In the genomic region with DNA sequence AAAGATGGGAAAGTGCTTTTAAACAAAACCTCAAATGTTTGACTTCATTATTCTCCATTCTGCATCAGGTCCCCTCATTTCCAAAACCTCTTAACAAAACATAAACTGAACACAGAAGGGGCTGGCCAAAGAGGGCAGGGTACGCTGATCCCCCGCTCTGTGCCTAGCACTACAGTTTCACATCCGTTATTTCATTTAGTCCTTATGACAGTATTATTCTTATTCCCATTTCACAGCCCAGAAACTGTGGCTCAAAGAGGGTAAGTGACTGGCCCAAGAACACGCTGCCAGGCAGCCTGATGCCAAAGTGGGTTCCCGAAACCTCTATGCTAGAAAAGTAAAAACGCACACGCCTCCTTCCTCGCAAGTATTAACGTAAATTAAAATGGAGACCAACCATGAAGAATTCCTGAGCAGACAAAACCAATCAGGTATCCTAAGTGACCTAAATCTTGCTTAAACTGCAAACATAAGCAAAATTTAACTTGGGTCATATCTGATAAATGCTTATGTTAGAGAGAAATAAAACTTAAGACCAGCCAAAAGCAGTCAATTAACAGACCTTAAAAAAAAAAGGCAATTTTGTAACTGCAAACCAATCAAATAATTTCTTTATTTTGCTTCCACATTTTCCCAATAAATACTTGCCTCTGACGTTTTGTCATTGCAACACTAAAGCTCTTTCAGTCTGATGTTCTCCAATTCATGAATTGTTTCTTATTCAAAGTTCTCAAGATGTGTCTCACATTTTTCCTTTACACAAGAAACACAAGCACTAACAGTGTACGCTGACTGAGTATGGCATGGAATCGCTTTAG, we compare ENCODE assay signal across 9 cellular contexts. TPM values are rescaled to one million over a fixed set of nuclear protein-coding genes. Genes with fewer than 3 reads are reported as not detected.
A peak's percentile ranks its signal among the peaks of the same experiment; 100 is the strongest.
DNase-seq lines count a peak whose midpoint lies in the region; ATAC-seq, FAIRE-seq and TF ChIP-seq lines count a peak whose summit lies in the region.
"Had no signal": no experiment of that assay in that cellular context is flagged by ENCODE, and none has a peak within 500 bp of the region (broad histone marks: within the 10 kb centered on the region; RNA-seq: fewer than 3 reads in every experiment).

No MANE protein-coding gene starts in this region.

- no peak for ATAC-seq in GM21367 (IDR thresholded peaks at IDR 0.05; ENCODE audit: unreplicated experiment)

- H3K4me1 ChIP-seq in SJSA1 (replicated peaks) = peaks cover 11% of the 10 kb centered on the region

- no peak overlapping the region for H3K27ac ChIP-seq in SJSA1

- peak overlapping the region; percentile 65 for H3K4me3 ChIP-seq in GM12875 (ENCODE audit: low read depth, low read length)
- peak overlapping the region; percentile 50 for H3K4me3 ChIP-seq in SJSA1

- no peak for FAIRE-seq in HTR-8/SVneo (lab: Jason Lieb, UNC)

- H3K36me3 ChIP-seq in SJSA1 = no peaks in the 10 kb centered on the region

- no peaks in the 10 kb centered on the region for H3K9me3 ChIP-seq in SJSA1 (replicated peaks)

- no peak for TF ChIP-seq CTCF in GM12875 (IDR thresholded peaks at IDR 0.05; ENCODE audit: borderline replicate concordance, insufficient read depth, low read depth, low read length)

- DNase-seq in SJSA1 (ENCODE audit: low read depth in 1 of 2, low spot score in 2 of 2) (peak in 1 of 2 experiments; percentile 12), fibroblast of peridontal ligament (ENCODE audit: extremely low read depth) (peak; percentile 66), retina (peak; percentile 25), NCI-H82 treated with DMSO at 0.1 percent for 48 hours (lab: John Stamatoyannopoulos, UW; ENCODE audit: unreplicated experiment) (no peak), HTR-8/SVneo (ENCODE audit: insufficient read length, low spot score) (no peak)
- no peak for DNase-seq in activated CD4-positive, alpha-beta T cell treated with anti-CD3 and anti-CD28 coated beads for 4 hours

- no peaks in the 10 kb centered on the region for H3K27me3 ChIP-seq in SJSA1 (replicated peaks)

RNA-seq across cellular contexts. Expression of a gene that starts 0.7 kb away (rescaled TPM):
- total RNA-seq in SJSA1 (2014; rRNA removed; shearing (Covaris generic)) = 11.6 and 29.1 TPM in 2 replicates

RNA-seq across cellular contexts. Expression of a gene that starts 3.3 kb away (rescaled TPM):
- total RNA-seq in SJSA1 (2014; rRNA removed; shearing (Covaris generic)) = 4.2 and 8.3 TPM in 2 replicates

RNA-seq across cellular contexts. Expression of a gene that starts 47.4 kb away (rescaled TPM):
- not detected in 2 replicates for total RNA-seq in SJSA1 (2014; rRNA removed; shearing (Covaris generic))
- total RNA-seq: subcutaneous adipose tissue had no signal

Comparison
In these comparisons a context has a peak if more than half of its experiments do, and no peak if none do; other contexts are left out.
1. DNase-seq: peak in fibroblast of peridontal ligament (single experiment) and retina (single experiment); none in NCI-H82 treated with DMSO at 0.1 percent for 48 hours (single experiment), HTR-8/SVneo (single experiment) and activated CD4-positive, alpha-beta T cell treated with anti-CD3 and anti-CD28 coated beads for 4 hours (0 of 2).